9 cellular contexts compared by ENCODE assay signal in the genomic region with DNA sequence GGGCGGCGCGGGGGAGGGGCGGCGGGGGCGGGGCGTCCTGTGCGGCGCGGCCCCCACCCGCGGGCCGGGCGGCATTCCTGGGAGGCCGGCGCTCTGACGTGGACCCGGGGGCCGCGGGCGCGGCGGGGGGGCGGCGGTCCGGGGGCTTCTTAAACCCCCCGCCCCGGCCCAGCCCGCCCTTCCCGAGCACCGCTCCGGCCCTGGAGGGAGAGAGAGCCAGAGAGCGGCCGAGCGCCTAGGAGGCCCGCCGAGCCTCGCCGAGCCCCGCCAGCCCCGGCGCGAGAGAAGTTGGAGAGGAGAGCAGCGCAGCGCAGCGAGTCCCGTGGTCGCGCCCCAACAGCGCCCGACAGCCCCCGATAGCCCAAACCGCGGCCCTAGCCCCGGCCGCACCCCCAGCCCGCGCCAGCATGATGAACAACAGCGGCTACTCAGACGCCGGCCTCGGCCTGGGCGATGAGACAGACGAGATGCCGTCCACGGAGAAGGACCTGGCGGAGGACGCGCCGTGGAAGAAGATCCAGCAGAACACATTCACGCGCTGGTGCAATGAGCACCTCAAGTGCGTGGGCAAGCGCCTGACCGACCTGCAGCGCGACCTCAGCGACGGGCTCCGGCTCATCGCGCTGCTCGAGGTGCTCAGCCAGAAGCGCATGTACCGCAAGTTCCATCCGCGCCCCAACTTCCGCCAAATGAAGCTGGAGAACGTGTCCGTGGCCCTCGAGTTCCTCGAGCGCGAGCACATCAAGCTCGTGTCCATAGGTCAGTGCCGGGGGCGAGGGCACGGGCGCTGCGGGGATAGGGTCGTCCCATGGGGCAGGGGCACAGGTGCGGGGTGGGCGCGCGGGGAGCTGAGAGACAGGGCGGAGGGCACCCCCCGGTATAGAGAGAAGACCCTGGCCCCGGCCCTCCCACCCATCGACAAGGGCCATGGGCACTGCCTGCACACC. TPM values are rescaled to one million over a fixed set of nuclear protein-coding genes. Genes with fewer than 3 reads are reported as not detected.
DNase-seq lines count a peak whose midpoint lies in the region; ATAC-seq, FAIRE-seq and TF ChIP-seq lines count a peak whose summit lies in the region.
"Had no signal": no experiment of that assay in that cellular context is flagged by ENCODE, and none has a peak within 500 bp of the region (broad histone marks: within the 10 kb centered on the region; RNA-seq: fewer than 3 reads in every experiment).

A gene with protein sequence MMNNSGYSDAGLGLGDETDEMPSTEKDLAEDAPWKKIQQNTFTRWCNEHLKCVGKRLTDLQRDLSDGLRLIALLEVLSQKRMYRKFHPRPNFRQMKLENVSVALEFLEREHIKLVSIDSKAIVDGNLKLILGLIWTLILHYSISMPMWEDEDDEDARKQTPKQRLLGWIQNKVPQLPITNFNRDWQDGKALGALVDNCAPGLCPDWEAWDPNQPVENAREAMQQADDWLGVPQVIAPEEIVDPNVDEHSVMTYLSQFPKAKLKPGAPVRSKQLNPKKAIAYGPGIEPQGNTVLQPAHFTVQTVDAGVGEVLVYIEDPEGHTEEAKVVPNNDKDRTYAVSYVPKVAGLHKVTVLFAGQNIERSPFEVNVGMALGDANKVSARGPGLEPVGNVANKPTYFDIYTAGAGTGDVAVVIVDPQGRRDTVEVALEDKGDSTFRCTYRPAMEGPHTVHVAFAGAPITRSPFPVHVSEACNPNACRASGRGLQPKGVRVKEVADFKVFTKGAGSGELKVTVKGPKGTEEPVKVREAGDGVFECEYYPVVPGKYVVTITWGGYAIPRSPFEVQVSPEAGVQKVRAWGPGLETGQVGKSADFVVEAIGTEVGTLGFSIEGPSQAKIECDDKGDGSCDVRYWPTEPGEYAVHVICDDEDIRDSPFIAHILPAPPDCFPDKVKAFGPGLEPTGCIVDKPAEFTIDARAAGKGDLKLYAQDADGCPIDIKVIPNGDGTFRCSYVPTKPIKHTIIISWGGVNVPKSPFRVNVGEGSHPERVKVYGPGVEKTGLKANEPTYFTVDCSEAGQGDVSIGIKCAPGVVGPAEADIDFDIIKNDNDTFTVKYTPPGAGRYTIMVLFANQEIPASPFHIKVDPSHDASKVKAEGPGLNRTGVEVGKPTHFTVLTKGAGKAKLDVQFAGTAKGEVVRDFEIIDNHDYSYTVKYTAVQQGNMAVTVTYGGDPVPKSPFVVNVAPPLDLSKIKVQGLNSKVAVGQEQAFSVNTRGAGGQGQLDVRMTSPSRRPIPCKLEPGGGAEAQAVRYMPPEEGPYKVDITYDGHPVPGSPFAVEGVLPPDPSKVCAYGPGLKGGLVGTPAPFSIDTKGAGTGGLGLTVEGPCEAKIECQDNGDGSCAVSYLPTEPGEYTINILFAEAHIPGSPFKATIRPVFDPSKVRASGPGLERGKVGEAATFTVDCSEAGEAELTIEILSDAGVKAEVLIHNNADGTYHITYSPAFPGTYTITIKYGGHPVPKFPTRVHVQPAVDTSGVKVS (N-terminal part only) (plus strand): TSS at position 176 of the 947 bp plus-strand sequence. CDS start 232 bp downstream, at position 408.

- peak within 1 kb of the TSS; percentile 49 for H3K27ac ChIP-seq in endothelial cell of umbilical vein (ENCODE audit: insufficient read depth, low read depth, low read length)
- H3K27ac ChIP-seq in stomach smooth muscle (ENCODE audit: low read length), result peak within 1 kb of the TSS; percentile 96

- TSS peak; percentile 98 for BruUV-seq in endothelial cell of umbilical vein (replicated peaks; lab: Mats Ljungman, UMichigan)

- H3K79me2 ChIP-seq in endothelial cell of umbilical vein (ENCODE audit: control insufficient read depth, insufficient read depth, low read length), result peaks cover 29% of the 10 kb centered on the region

- H3K9me3 ChIP-seq in endothelial cell of umbilical vein (replicated peaks; ENCODE audit: control insufficient read depth, insufficient read depth, low read length) (no peaks in the 10 kb centered on the region), stomach smooth muscle (ENCODE audit: control insufficient read depth in 2 of 2, low read length in 2 of 2) (no peaks in the 10 kb centered on the region)

- dilution Hi-C loops in endothelial cell of umbilical vein (cut with MboI; ENCODE audit: extremely low pct_ligation_motif_present, low sequenced_read_pairs), result no loop called here

- peak within 1 kb of the TSS; percentile 64 for H2AFZ ChIP-seq in endothelial cell of umbilical vein (ENCODE audit: low read depth, low read length)

- TF ChIP-seq POLR2A in endothelial cell of umbilical vein (IDR thresholded peaks at IDR 0.05; ENCODE audit: low read depth, low read length), result peak; percentile 23

- H3K27ac Mint-ChIP-seq in activated CD4-positive, alpha-beta memory T cell treated with anti-CD3 and anti-CD28 coated beads, Interleukin-2, amount 10 ng/mL, durations not matched to agents 7 days and 5 days, result no peak within 1 kb of the TSS
- peak within 1 kb of the TSS; percentile 98 for H3K27ac Mint-ChIP-seq in mesothelial cell of epicardium

- CTCF ChIA-PET in activated CD4-positive, alpha-beta memory T cell treated with anti-CD3 and anti-CD28 coated beads, Interleukin-2, amount 10 ng/mL, durations not matched to agents 7 days and 5 days (lab: Charles Lee), result interaction anchor here (0.5 to 2.7 kb wide), 2 partner anchors 33 to 327 kb away, joined by 3 to 11 read pairs; a partner anchor contains a TSS
- CTCF ChIA-PET in endothelial cell of umbilical vein (lab: Charles Lee), result interaction anchor here (1.2 to 4.3 kb wide), 5 partner anchors 10 to 403 kb away, joined by 3 to 48 read pairs (median 4); a partner anchor contains a TSS

- H3K4me3 ChIP-seq in endothelial cell of umbilical vein (replicated peaks in 1 of 3; ENCODE audit: insufficient read depth in 1 of 3, low read depth in 1 of 3, low read length in 3 of 3) (peak within 1 kb of the TSS; percentile 54 to 73 (median 69)), stomach smooth muscle (ENCODE audit: low read length in 2 of 2) (peak within 1 kb of the TSS; percentile 91 to 94)

- H3K27me3 Mint-ChIP-seq in activated CD4-positive, alpha-beta memory T cell treated with anti-CD3 and anti-CD28 coated beads, Interleukin-2, amount 10 ng/mL, durations not matched to agents 7 days and 5 days, result peaks cover 38% of the 10 kb centered on the region
- peaks cover 8% of the 10 kb centered on the region for H3K27me3 Mint-ChIP-seq in mesothelial cell of epicardium (ENCODE audit: low read depth)

- peak within 1 kb of the TSS; percentile 21 for H3K4me3 Mint-ChIP-seq in activated CD4-positive, alpha-beta memory T cell treated with anti-CD3 and anti-CD28 coated beads, Interleukin-2, amount 10 ng/mL, durations not matched to agents 7 days and 5 days
- H3K4me3 Mint-ChIP-seq in mesothelial cell of epicardium, result peak within 1 kb of the TSS; percentile 88

- H4K20me1 ChIP-seq in endothelial cell of umbilical vein (replicated peaks; ENCODE audit: control insufficient read depth, extremely low read depth, insufficient read depth, low read length), result no peaks in the 10 kb centered on the region

- H3K4me1 ChIP-seq in endothelial cell of umbilical vein (ENCODE audit: control insufficient read depth, extremely low read depth, insufficient read depth, low read length) (peaks cover 42% of the 10 kb centered on the region), stomach smooth muscle (ENCODE audit: control insufficient read depth, insufficient read depth, low read length) (peaks cover 67% of the 10 kb centered on the region)

- peaks cover 8% of the 10 kb centered on the region for H3K4me1 Mint-ChIP-seq in activated CD4-positive, alpha-beta memory T cell treated with anti-CD3 and anti-CD28 coated beads, Interleukin-2, amount 10 ng/mL, durations not matched to agents 7 days and 5 days
- peaks cover 61% of the 10 kb centered on the region for H3K4me1 Mint-ChIP-seq in mesothelial cell of epicardium

- H3K9ac ChIP-seq in endothelial cell of umbilical vein (replicated peaks; ENCODE audit: extremely low read depth, insufficient read depth, low read length), result peak within 1 kb of the TSS; percentile 69
- H3K9ac ChIP-seq in stomach smooth muscle (ENCODE audit: low read length in 2 of 2), result peak within 1 kb of the TSS; percentile 93 to 94

- no peaks in the 10 kb centered on the region for H3K36me3 Mint-ChIP-seq in activated CD4-positive, alpha-beta memory T cell treated with anti-CD3 and anti-CD28 coated beads, Interleukin-2, amount 10 ng/mL, durations not matched to agents 7 days and 5 days (ENCODE audit: low read depth)
- H3K36me3 Mint-ChIP-seq in mesothelial cell of epicardium, result peaks cover 2% of the 10 kb centered on the region

- FAIRE-seq in endothelial cell of umbilical vein (lab: Jason Lieb, UNC), result peak; percentile 78

- POLR2A ChIA-PET in activated CD4-positive, alpha-beta memory T cell treated with anti-CD3 and anti-CD28 coated beads, Interleukin-2, amount 10 ng/mL, durations not matched to agents 7 days and 5 days (lab: Charles Lee), result no interaction called here
- POLR2A ChIA-PET in endothelial cell of umbilical vein (lab: Charles Lee), result interaction anchor here (1.3 kb wide), 1 partner anchor 91 kb away, joined by 7 read pairs; a partner anchor contains a TSS

- TF ChIP-seq CTCF in endothelial cell of umbilical vein (IDR thresholded peaks at IDR 0.05; ENCODE audit: extremely low read depth in 1 of 2, insufficient read depth in 1 of 2, low read depth in 1 of 2, low read length in 2 of 2) (no peak), mesothelial cell of epicardium (IDR thresholded peaks at IDR 0.05; ENCODE audit: unreplicated experiment) (no peak)

- H3K9me3 Mint-ChIP-seq in activated CD4-positive, alpha-beta memory T cell treated with anti-CD3 and anti-CD28 coated beads, Interleukin-2, amount 10 ng/mL, durations not matched to agents 7 days and 5 days, result no peaks in the 10 kb centered on the region
- H3K9me3 Mint-ChIP-seq in mesothelial cell of epicardium, result no peaks in the 10 kb centered on the region

- no peaks in the 10 kb centered on the region for H3K9me1 ChIP-seq in endothelial cell of umbilical vein (replicated peaks; ENCODE audit: control insufficient read depth, extremely low read depth, insufficient read depth, low read length)

- peak within 1 kb of the TSS; percentile 79 for H3K4me2 ChIP-seq in endothelial cell of umbilical vein (ENCODE audit: insufficient read depth, low read length)

- H3K27me3 ChIP-seq in endothelial cell of umbilical vein (ENCODE audit: control insufficient read depth in 2 of 2, insufficient read depth in 2 of 2, low read length in 2 of 2), result no peaks in the 10 kb centered on the region
- no peaks in the 10 kb centered on the region for H3K27me3 ChIP-seq in stomach smooth muscle (ENCODE audit: control insufficient read depth in 1 of 2, insufficient read depth in 2 of 2, low read length in 2 of 2)

- peaks cover 0 to 6% of the 10 kb centered on the region in 2 experiments for H3K36me3 ChIP-seq in endothelial cell of umbilical vein (ENCODE audit: control insufficient read depth in 2 of 2, extremely low read depth in 1 of 2, insufficient read depth in 2 of 2, low read length in 2 of 2)
- H3K36me3 ChIP-seq in stomach smooth muscle (ENCODE audit: control insufficient read depth in 2 of 2, insufficient read depth in 2 of 2, low read length in 2 of 2), result peaks cover 3% of the 10 kb centered on the region in 2 donors

- DNase-seq in activated CD4-positive, CD25-positive, alpha-beta regulatory T cell treated with anti-CD3 and anti-CD28 coated beads, Interleukin-2, amount 50 U/mL, for 72 hours, result no peak
- DNase-seq in activated CD4-positive, alpha-beta memory T cell treated with anti-CD3 and anti-CD28 coated beads, Interleukin-2, amount 10 ng/mL, durations not matched to agents 7 days and 5 days, result peak; percentile 35
- DNase-seq in endothelial cell of umbilical vein (ENCODE audit: low read depth, low spot score) (peak; percentile 68), mesothelial cell of epicardium (ENCODE audit: low spot score in 2 of 2, unreplicated experiment in 2 of 2) (peak; percentile 66 to 80)
- DNase-seq: DND-41 had no signal

- intact Hi-C loops in endothelial cell of umbilical vein (cut with micrococcal nuclease), result no loop called here

- ATAC-seq in activated CD4-positive, CD25-positive, alpha-beta regulatory T cell treated with anti-CD3 and anti-CD28 coated beads, Interleukin-2, amount 50 U/mL, for 24 hours, result peak; percentile 50 to 57
- ATAC-seq in GM21381 (IDR thresholded peaks at IDR 0.05; ENCODE audit: unreplicated experiment), result no peak
- no peak for ATAC-seq in HG02981 (IDR thresholded peaks at IDR 0.05; ENCODE audit: unreplicated experiment)

RNA-seq across cellular contexts. Expression of the gene that starts here (rescaled TPM):
- not detected for total RNA-seq in activated CD4-positive, alpha-beta memory T cell treated with anti-CD3 and anti-CD28 coated beads, Interleukin-2, amount 10 ng/mL, durations not matched to agents 7 days and 5 days
- total RNA-seq in endothelial cell of umbilical vein (81.8 and 81.9 TPM in 2 replicates), mesothelial cell of epicardium (176 to 188 TPM (median 184 TPM) in 3 replicates)
- 19.5 and 20.1 TPM in 2 replicates for polyA plus RNA-seq in endothelial cell of umbilical vein
- 19.9 and 23.3 TPM in 2 replicates for polyA plus RNA-seq in endothelial cell of umbilical vein (2011; cell fraction: cytosol; rRNA removed)
- polyA plus RNA-seq in endothelial cell of umbilical vein (2011; cell fraction: nucleus; rRNA removed), result 46.6 and 51.6 TPM in 2 replicates
- 66.9 and 79.9 TPM in 2 replicates for polyA plus RNA-seq in endothelial cell of umbilical vein (2012)
- 59.3 and 75.4 TPM in 2 replicates for polyA minus RNA-seq in endothelial cell of umbilical vein
- polyA minus RNA-seq in endothelial cell of umbilical vein (2011; cell fraction: cytosol; rRNA and poly(A)+ RNA removed), result not detected
- polyA minus RNA-seq in endothelial cell of umbilical vein (2011; cell fraction: nucleus; rRNA and poly(A)+ RNA removed), result 36.5 and 56.7 TPM in 2 replicates

Comparison
In these comparisons a context has a peak if more than half of its experiments do, and no peak if none do; other contexts are left out.
1. RNA of the gene that starts here (total RNA-seq): 176 to 188 TPM in mesothelial cell of epicardium and 81.8 to 81.9 TPM in endothelial cell of umbilical vein; not detected in activated CD4-positive, alpha-beta memory T cell treated with anti-CD3 and anti-CD28 coated beads, Interleukin-2, amount 10 ng/mL, durations not matched to agents 7 days and 5 days; every median in the first group is over 10 times any median in the second.
2. Peak in DNase-seq in activated CD4-positive, alpha-beta memory T cell treated with anti-CD3 and anti-CD28 coated beads, Interleukin-2, amount 10 ng/mL, durations not matched to agents 7 days and 5 days; RNA of the gene not detected or under 1 TPM.
3. ATAC-seq: peak in activated CD4-positive, CD25-positive, alpha-beta regulatory T cell treated with anti-CD3 and anti-CD28 coated beads, Interleukin-2, amount 50 U/mL, for 24 hours (2 of 2); none in GM21381 (single experiment) and HG02981 (single experiment).